Comparison of ENCODE assay signal across 1 cellular context in genomic region chr1:16163882-16164820, GRCh38.
TF ChIP-seq lines count a peak whose summit lies in the region.

No MANE protein-coding gene starts in this region.

TF ChIP-seq in HEK293, 187 proteins besides CTCF, POLR2A, EP300 and RAD21 (continued from another document):
- TF ChIP-seq ZNF660 (tag by site-specific recombination; IDR thresholded peaks at IDR 0.05) = no peak; the same call in 1 of the 2 replicates
- TF ChIP-seq ZNF16 (tag by site-specific recombination; IDR thresholded peaks at IDR 0.05; ENCODE audit: low read depth) = no peak
- no peak for TF ChIP-seq ZSCAN30 (tag by site-specific recombination; IDR thresholded peaks at IDR 0.05)
- peak; percentile 42; the same call in 1 of the 2 replicates for TF ChIP-seq ZNF600 (tag by site-specific recombination; IDR thresholded peaks at IDR 0.05)
- TF ChIP-seq ZNF138 (tag by site-specific recombination; IDR thresholded peaks at IDR 0.05; ENCODE audit: borderline replicate concordance) = no peak
- no peak for TF ChIP-seq ZNF19 (tag by site-specific recombination; IDR thresholded peaks at IDR 0.05; ENCODE audit: low read depth)
- TF ChIP-seq KLF7 (tag by site-specific recombination; IDR thresholded peaks at IDR 0.05; ENCODE audit: borderline replicate concordance) = no peak
- TF ChIP-seq ZNF623 (tag by site-specific recombination; IDR thresholded peaks at IDR 0.05) = no peak; the same call in 1 of the 2 replicates
- no peak for TF ChIP-seq ZSCAN16 (tag by site-specific recombination; IDR thresholded peaks at IDR 0.05)
- TF ChIP-seq ZNF174 (tag by site-specific recombination; IDR thresholded peaks at IDR 0.05) = no peak
- peak; percentile 97; the same call in 1 of the 2 replicates for TF ChIP-seq BCL11A (tag by site-specific recombination; IDR thresholded peaks at IDR 0.05; ENCODE audit: low read depth)
- no peak for TF ChIP-seq HOXC10 (CRISPR knock-in tag; IDR thresholded peaks at IDR 0.05)
- peak; percentile 99 for TF ChIP-seq ZNF664 (tag by site-specific recombination; IDR thresholded peaks at IDR 0.05)
- TF ChIP-seq ZNF692 (tag by site-specific recombination; IDR thresholded peaks at IDR 0.05) = peak; percentile 81
- no peak for TF ChIP-seq ZNF140 (tag by site-specific recombination; IDR thresholded peaks at IDR 0.05)
- TF ChIP-seq YY1 (tag by site-specific recombination; IDR thresholded peaks at IDR 0.05) = no peak
- no peak for TF ChIP-seq ZNF549 (tag by site-specific recombination; IDR thresholded peaks at IDR 0.05)
- TF ChIP-seq ZNF707 (tag by site-specific recombination; IDR thresholded peaks at IDR 0.05) = no peak
- no peak for TF ChIP-seq ZNF423 (tag by site-specific recombination; IDR thresholded peaks at IDR 0.05)
- TF ChIP-seq BCL6B (tag by site-specific recombination; IDR thresholded peaks at IDR 0.05) = no peak
- no peak for TF ChIP-seq ZNF645 (tag by site-specific recombination; IDR thresholded peaks at IDR 0.05)
- TF ChIP-seq ZNF366 (tag by site-specific recombination; conservative IDR thresholded peaks at IDR 0.05) = peak; percentile 78
- TF ChIP-seq, protein P1, sequence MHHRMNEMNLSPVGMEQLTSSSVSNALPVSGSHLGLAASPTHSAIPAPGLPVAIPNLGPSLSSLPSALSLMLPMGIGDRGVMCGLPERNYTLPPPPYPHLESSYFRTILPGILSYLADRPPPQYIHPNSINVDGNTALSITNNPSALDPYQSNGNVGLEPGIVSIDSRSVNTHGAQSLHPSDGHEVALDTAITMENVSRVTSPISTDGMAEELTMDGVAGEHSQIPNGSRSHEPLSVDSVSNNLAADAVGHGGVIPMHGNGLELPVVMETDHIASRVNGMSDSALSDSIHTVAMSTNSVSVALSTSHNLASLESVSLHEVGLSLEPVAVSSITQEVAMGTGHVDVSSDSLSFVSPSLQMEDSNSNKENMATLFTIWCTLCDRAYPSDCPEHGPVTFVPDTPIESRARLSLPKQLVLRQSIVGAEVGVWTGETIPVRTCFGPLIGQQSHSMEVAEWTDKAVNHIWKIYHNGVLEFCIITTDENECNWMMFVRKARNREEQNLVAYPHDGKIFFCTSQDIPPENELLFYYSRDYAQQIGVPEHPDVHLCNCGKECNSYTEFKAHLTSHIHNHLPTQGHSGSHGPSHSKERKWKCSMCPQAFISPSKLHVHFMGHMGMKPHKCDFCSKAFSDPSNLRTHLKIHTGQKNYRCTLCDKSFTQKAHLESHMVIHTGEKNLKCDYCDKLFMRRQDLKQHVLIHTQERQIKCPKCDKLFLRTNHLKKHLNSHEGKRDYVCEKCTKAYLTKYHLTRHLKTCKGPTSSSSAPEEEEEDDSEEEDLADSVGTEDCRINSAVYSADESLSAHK (tag by site-specific recombination; IDR thresholded peaks at IDR 0.05) = peak; percentile 52
- TF ChIP-seq ZNF292 (tag by site-specific recombination; IDR thresholded peaks at IDR 0.05; ENCODE audit: borderline replicate concordance, low read depth) = no peak
- TF ChIP-seq ZNF48 (tag by site-specific recombination; IDR thresholded peaks at IDR 0.05) = no peak
- TF ChIP-seq ZNF501 (tag by site-specific recombination; IDR thresholded peaks at IDR 0.05) = peak; percentile 25; the same call in 1 of the 2 replicates
- no peak for TF ChIP-seq ZNF624 (tag by site-specific recombination; IDR thresholded peaks at IDR 0.05)
- TF ChIP-seq ZNF350 (tag by site-specific recombination; IDR thresholded peaks at IDR 0.05) = no peak
- peak; percentile 82 for TF ChIP-seq ZNF843 (tag by site-specific recombination; IDR thresholded peaks at IDR 0.05)
- peak; percentile 43; the same call in 1 of the 2 replicates for TF ChIP-seq IKZF3 (tag by site-specific recombination; IDR thresholded peaks at IDR 0.05)
- TF ChIP-seq ZNF654 (tag by site-specific recombination; IDR thresholded peaks at IDR 0.05; ENCODE audit: low read depth) = no peak
- TF ChIP-seq ZNF701 (tag by site-specific recombination; IDR thresholded peaks at IDR 0.05) = no peak
- no peak for TF ChIP-seq ZNF274 (IDR thresholded peaks at IDR 0.05; ENCODE audit: low read length)
- no peak for TF ChIP-seq ZNF274 (tag by site-specific recombination; IDR thresholded peaks at IDR 0.05; ENCODE audit: borderline replicate concordance)
- TF ChIP-seq ZNF302 (tag by site-specific recombination; IDR thresholded peaks at IDR 0.05; ENCODE audit: low read depth) = no peak
- peak; percentile 85 for TF ChIP-seq ZNF341 (tag by site-specific recombination; IDR thresholded peaks at IDR 0.05; ENCODE audit: low read depth)
- TF ChIP-seq, protein P2, sequence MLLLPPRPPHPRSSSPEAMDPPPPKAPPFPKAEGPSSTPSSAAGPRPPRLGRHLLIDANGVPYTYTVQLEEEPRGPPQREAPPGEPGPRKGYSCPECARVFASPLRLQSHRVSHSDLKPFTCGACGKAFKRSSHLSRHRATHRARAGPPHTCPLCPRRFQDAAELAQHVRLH (tag by site-specific recombination; IDR thresholded peaks at IDR 0.05) = no peak
- TF ChIP-seq, protein P3, sequence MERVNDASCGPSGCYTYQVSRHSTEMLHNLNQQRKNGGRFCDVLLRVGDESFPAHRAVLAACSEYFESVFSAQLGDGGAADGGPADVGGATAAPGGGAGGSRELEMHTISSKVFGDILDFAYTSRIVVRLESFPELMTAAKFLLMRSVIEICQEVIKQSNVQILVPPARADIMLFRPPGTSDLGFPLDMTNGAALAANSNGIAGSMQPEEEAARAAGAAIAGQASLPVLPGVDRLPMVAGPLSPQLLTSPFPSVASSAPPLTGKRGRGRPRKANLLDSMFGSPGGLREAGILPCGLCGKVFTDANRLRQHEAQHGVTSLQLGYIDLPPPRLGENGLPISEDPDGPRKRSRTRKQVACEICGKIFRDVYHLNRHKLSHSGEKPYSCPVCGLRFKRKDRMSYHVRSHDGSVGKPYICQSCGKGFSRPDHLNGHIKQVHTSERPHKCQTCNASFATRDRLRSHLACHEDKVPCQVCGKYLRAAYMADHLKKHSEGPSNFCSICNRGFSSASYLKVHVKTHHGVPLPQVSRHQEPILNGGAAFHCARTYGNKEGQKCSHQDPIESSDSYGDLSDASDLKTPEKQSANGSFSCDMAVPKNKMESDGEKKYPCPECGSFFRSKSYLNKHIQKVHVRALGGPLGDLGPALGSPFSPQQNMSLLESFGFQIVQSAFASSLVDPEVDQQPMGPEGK (tag by site-specific recombination; IDR thresholded peaks at IDR 0.05) = peak; percentile 87
- TF ChIP-seq, protein P4, sequence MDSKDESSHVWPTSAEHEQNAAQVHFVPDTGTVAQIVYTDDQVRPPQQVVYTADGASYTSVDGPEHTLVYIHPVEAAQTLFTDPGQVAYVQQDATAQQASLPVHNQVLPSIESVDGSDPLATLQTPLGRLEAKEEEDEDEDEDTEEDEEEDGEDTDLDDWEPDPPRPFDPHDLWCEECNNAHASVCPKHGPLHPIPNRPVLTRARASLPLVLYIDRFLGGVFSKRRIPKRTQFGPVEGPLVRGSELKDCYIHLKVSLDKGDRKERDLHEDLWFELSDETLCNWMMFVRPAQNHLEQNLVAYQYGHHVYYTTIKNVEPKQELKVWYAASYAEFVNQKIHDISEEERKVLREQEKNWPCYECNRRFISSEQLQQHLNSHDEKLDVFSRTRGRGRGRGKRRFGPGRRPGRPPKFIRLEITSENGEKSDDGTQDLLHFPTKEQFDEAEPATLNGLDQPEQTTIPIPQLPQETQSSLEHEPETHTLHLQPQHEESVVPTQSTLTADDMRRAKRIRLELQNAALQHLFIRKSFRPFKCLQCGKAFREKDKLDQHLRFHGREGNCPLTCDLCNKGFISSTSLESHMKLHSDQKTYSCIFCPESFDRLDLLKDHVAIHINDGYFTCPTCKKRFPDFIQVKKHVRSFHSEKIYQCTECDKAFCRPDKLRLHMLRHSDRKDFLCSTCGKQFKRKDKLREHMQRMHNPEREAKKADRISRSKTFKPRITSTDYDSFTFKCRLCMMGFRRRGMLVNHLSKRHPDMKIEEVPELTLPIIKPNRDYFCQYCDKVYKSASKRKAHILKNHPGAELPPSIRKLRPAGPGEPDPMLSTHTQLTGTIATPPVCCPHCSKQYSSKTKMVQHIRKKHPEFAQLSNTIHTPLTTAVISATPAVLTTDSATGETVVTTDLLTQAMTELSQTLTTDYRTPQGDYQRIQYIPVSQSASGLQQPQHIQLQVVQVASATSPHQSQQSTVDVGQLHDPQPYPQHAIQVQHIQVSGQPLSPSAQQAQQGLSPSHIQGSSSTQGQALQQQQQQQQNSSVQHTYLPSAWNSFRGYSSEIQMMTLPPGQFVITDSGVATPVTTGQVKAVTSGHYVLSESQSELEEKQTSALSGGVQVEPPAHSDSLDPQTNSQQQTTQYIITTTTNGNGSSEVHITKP (tag by site-specific recombination; IDR thresholded peaks at IDR 0.05) = peak; percentile 49; the same call in 1 of the 2 replicates
- no peak for TF ChIP-seq GLI4 (tag by site-specific recombination; IDR thresholded peaks at IDR 0.05)
- TF ChIP-seq SETDB1 (IDR thresholded peaks at IDR 0.05; ENCODE audit: insufficient read length, low read length) = no peak
- TF ChIP-seq ZNF146 (tag by site-specific recombination; IDR thresholded peaks at IDR 0.05) = no peak; the same call in 1 of the 2 replicates
